Comparison of ENCODE assay signal across 8 cellular contexts in genomic region chr6:75344021-75344420, GRCh38.
"Had no signal": no experiment of that assay in that cellular context is flagged by ENCODE, and none has a peak within 500 bp of the region (broad histone marks: within the 10 kb centered on the region; RNA-seq: fewer than 3 reads in every experiment).

No MANE protein-coding gene starts in this region.

- DNase-seq: GM23248, GOT3, H9, HCEC 1CT, KG1 had no signal

- H3K9ac ChIP-seq: GM23248 had no signal

- H3K4me3 ChIP-seq: GM23248 had no signal

- ATAC-seq: HepG2 had no signal

- H3K27ac ChIP-seq: GM23248, HL-60 had no signal

- FAIRE-seq: H54, HepG2 had no signal

- H2AFZ ChIP-seq: GM23248 had no signal
